In the genomic region with DNA sequence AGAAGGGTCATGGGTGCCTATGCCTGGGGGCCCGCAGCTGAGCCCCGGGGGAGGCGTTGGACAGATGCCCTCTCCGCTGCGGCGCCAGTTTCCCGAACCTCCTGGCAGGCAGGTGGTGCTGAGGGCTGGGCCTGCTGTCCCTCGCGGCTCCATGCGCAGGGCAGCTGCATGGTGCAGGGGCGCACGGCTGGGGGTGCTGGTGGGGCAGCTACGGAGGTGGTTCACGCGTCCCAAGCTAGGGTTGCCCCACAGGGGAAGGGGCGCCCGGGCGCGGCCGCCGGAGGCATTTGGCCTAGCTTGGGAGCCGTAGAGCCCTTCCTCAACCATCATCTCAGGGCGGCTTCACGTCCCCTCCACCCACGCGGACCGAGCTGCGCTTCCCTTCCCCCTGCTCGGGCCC, we compare ENCODE assay signal across 15 cellular contexts.
A peak's percentile ranks its signal among the peaks of the same experiment; 100 is the strongest.
DNase-seq lines count a peak whose midpoint lies in the region; ATAC-seq and TF ChIP-seq lines count a peak whose summit lies in the region.
"Had no signal": no experiment of that assay in that cellular context is flagged by ENCODE, and none has a peak within 500 bp of the region (broad histone marks: within the 10 kb centered on the region; RNA-seq: fewer than 3 reads in every experiment).

No MANE protein-coding gene starts in this region.

- H3K4me1 ChIP-seq in BLaER1 = no peaks in the 10 kb centered on the region
- H3K4me1 ChIP-seq in neuronal stem cell (ENCODE audit: control insufficient read depth in 2 of 2, insufficient read depth in 1 of 2, low read depth in 1 of 2, low read length in 2 of 2) = peaks cover 0 to 3% of the 10 kb centered on the region in 2 donors
- no peaks in the 10 kb centered on the region for H3K4me1 ChIP-seq in PC-9 (replicated peaks; ENCODE audit: insufficient read depth)
- no peaks in the 10 kb centered on the region for H3K4me1 ChIP-seq in GM23248 (ENCODE audit: insufficient read depth)

- TF ChIP-seq CTCF in GM20000 (IDR thresholded peaks at IDR 0.05; ENCODE audit: extremely low read depth, missing control alignments) (no peak), WTC11 (IDR thresholded peaks at IDR 0.05) (no peak), PC-9 (conservative IDR thresholded peaks at IDR 0.05) (no peak)

- in situ Hi-C loops in GM23248 (cut with MboI) = no loop called here

- no peak overlapping the region for H3K4me2 ChIP-seq in BLaER1
- no peak overlapping the region for H3K4me2 ChIP-seq in neuronal stem cell (ENCODE audit: insufficient read depth, low read length, poor library complexity, severe bottlenecking)
- no peak overlapping the region for H3K4me2 ChIP-seq in PC-9
- H3K4me2 ChIP-seq in GM23248 (ENCODE audit: unreplicated experiment) = no peak overlapping the region

- H2AK5ac ChIP-seq in neuronal stem cell (ENCODE audit: low read depth, low read length) = no peak overlapping the region

- no peak overlapping the region for H2AFZ ChIP-seq in neuronal stem cell (ENCODE audit: low read length)
- H2AFZ ChIP-seq in PC-9 = no peak overlapping the region
- no peak overlapping the region for H2AFZ ChIP-seq in GM23248

- WGBS in neuronal stem cell (ENCODE audit: extremely low coverage in 2 of 2, insufficient read length in 2 of 2, insufficient replicate concordance in 1 of 2), 2 donors = no CpG with 5 or more reads among the region's 29 CpGs
- 96 to 99% methylated on average over 14 to 25 of the region's 29 CpGs for WGBS in GM23248 (ENCODE audit: low coverage in 1 of 2, low lambda C conversion rate in 2 of 2, missing lambda C conversion rate in 2 of 2), 2 experiments

- no peak overlapping the region for H3K14ac ChIP-seq in neuronal stem cell (ENCODE audit: low read length)

- no TSS peak for BruUV-seq in PC-9 (replicated peaks; lab: Mats Ljungman, UMichigan)

- H4K20me1 ChIP-seq in BLaER1 (no peaks in the 10 kb centered on the region), PC-9 (ENCODE audit: insufficient read depth) (no peaks in the 10 kb centered on the region), GM23248 (ENCODE audit: insufficient read depth) (no peaks in the 10 kb centered on the region)

- H3K4ac ChIP-seq in neuronal stem cell (ENCODE audit: low read length) = no peak overlapping the region

- H3K27me3 ChIP-seq in BLaER1 (no peaks in the 10 kb centered on the region), neuronal stem cell (ENCODE audit: control insufficient read depth in 3 of 3, insufficient read depth in 3 of 3, low read depth in 1 of 3, low read length in 3 of 3) (no peaks in the 10 kb centered on the region), PC-9 (ENCODE audit: insufficient read depth, low read depth) (no peaks in the 10 kb centered on the region), GM23248 (replicated peaks; ENCODE audit: insufficient read depth) (no peaks in the 10 kb centered on the region)

- no peaks in the 10 kb centered on the region for H3K9me2 ChIP-seq in PC-9 (ENCODE audit: insufficient read depth)
- H3K9me2 ChIP-seq in GM23248 (ENCODE audit: insufficient read depth) = no peaks in the 10 kb centered on the region

- H3K27ac Mint-ChIP-seq in WTC11 = no peak overlapping the region
- H3K27ac Mint-ChIP-seq: B cell; CD14-positive monocyte; CD8-positive, alpha-beta T cell had no signal

- POLR2A ChIA-PET in WTC11 (lab: Charles Lee) (no interaction called here), PC-9 (lab: Charles Lee; ENCODE audit: unreplicated experiment) (no interaction called here)

- no peak overlapping the region for H4K8ac ChIP-seq in neuronal stem cell (ENCODE audit: low read depth, low read length)

- intact Hi-C loops in PC-9 (cut with micrococcal nuclease; ENCODE audit: unreplicated experiment) = no loop called here

- H3K27ac ChIP-seq in BLaER1 (no peak overlapping the region), neuronal stem cell (replicated peaks; ENCODE audit: low read length) (no peak overlapping the region), PC-9 (no peak overlapping the region), GM23248 (no peak overlapping the region)

- no peaks in the 10 kb centered on the region for H3K27me3 Mint-ChIP-seq in WTC11 (ENCODE audit: low read depth)
- H3K27me3 Mint-ChIP-seq: B cell had no signal

- H2BK5ac ChIP-seq in neuronal stem cell (ENCODE audit: low read length) = peak overlapping the region; percentile 82

- H4K91ac ChIP-seq in neuronal stem cell (ENCODE audit: low read depth, low read length, poor library complexity) = no peak overlapping the region

- H3K18ac ChIP-seq in neuronal stem cell (ENCODE audit: low read length) = peak overlapping the region; percentile 48

- no peaks in the 10 kb centered on the region for H3K79me1 ChIP-seq in neuronal stem cell (ENCODE audit: low read depth, low read length)

- no peak overlapping the region for H3K4me3 Mint-ChIP-seq in WTC11
- H3K4me3 Mint-ChIP-seq: B cell; CD14-positive monocyte; CD8-positive, alpha-beta T cell had no signal

- no peak overlapping the region for H3K9ac ChIP-seq in BLaER1
- no peak overlapping the region for H3K9ac ChIP-seq in neuronal stem cell (ENCODE audit: low read depth, low read length, poor library complexity)
- no peak overlapping the region for H3K9ac ChIP-seq in GM23248

- no peak overlapping the region for H2BK12ac ChIP-seq in neuronal stem cell (ENCODE audit: low read length)

- no peaks in the 10 kb centered on the region for H3F3A ChIP-seq in PC-9 (ENCODE audit: insufficient read depth, low read depth)
- peaks cover 3% of the 10 kb centered on the region; the same call in 1 of the 2 replicates for H3F3A ChIP-seq in GM23248 (ENCODE audit: insufficient read depth)

- no peaks in the 10 kb centered on the region for H3K79me2 ChIP-seq in PC-9 (ENCODE audit: low read depth)
- H3K79me2 ChIP-seq in GM23248 (ENCODE audit: insufficient read depth) = no peaks in the 10 kb centered on the region

- H3K4me1 Mint-ChIP-seq in WTC11 = peaks cover 4% of the 10 kb centered on the region; the same call in 1 of the 2 replicates
- H3K4me1 Mint-ChIP-seq: B cell, CD14-positive monocyte had no signal

- H3K9me3 Mint-ChIP-seq in WTC11 = peaks cover 20% of the 10 kb centered on the region

- peak overlapping the region; percentile 49; the same call in 1 of the 2 replicates for H3K4me3 ChIP-seq in BLaER1
- no peak overlapping the region for H3K4me3 ChIP-seq in neuronal stem cell (ENCODE audit: low read length in 2 of 2)
- no peak overlapping the region for H3K4me3 ChIP-seq in PC-9
- H3K4me3 ChIP-seq in GM23248 = no peak overlapping the region

- H2BK15ac ChIP-seq in neuronal stem cell (ENCODE audit: low read length) = no peak overlapping the region

- H3K9me3 ChIP-seq in BLaER1 = peaks cover 20% of the 10 kb centered on the region
- no peaks in the 10 kb centered on the region for H3K9me3 ChIP-seq in neuronal stem cell (replicated peaks in 1 of 2; ENCODE audit: control insufficient read depth in 2 of 2, insufficient read depth in 1 of 2, low read depth in 1 of 2, low read length in 2 of 2)
- no peaks in the 10 kb centered on the region for H3K9me3 ChIP-seq in PC-9 (ENCODE audit: insufficient read depth, low read depth)
- H3K9me3 ChIP-seq in GM23248 (ENCODE audit: low read depth) = no peaks in the 10 kb centered on the region

- DNase-seq in GM20000 (ENCODE audit: low spot score) (peak; percentile 1), iPS-NIHi7 (ENCODE audit: extremely low spot score) (peak; percentile 1), neuronal stem cell (ENCODE audit: low spot score) (no peak), WTC11 (ENCODE audit: low spot score) (no peak), PC-9 (no peak), NCI-H146 treated with DMSO at 0.1 percent for 48 hours (lab: John Stamatoyannopoulos, UW; ENCODE audit: unreplicated experiment) (no peak), GM23248 (no peak)
- DNase-seq: ACHN; CD8-positive, alpha-beta T cell; COR-L47; GDM1; H7 had no signal

- peaks cover 45% of the 10 kb centered on the region for H3K36me3 Mint-ChIP-seq in WTC11

- peaks cover 69% of the 10 kb centered on the region for H3K36me3 ChIP-seq in BLaER1
- H3K36me3 ChIP-seq in neuronal stem cell (replicated peaks in 1 of 2; ENCODE audit: control insufficient read depth in 2 of 2, insufficient read depth in 2 of 2, low read length in 2 of 2) = peaks cover 10 to 61% of the 10 kb centered on the region in 2 donors
- H3K36me3 ChIP-seq in PC-9 (ENCODE audit: low read depth) = peaks cover 32% of the 10 kb centered on the region; the same call in 1 of the 2 replicates
- peaks cover 47% of the 10 kb centered on the region for H3K36me3 ChIP-seq in GM23248 (ENCODE audit: low read depth)

- ATAC-seq in WTC11 = no peak
- ATAC-seq: CD8-positive, alpha-beta T cell had no signal

- no peak overlapping the region for H2BK120ac ChIP-seq in neuronal stem cell (ENCODE audit: low read depth, low read length)

- peak overlapping the region; percentile 31 for H3K23ac ChIP-seq in neuronal stem cell (ENCODE audit: low read depth, low read length, poor library complexity)

- CTCF ChIA-PET in WTC11 (lab: Charles Lee) = no interaction called here
- CTCF ChIA-PET in PC-9 (lab: Charles Lee) = no interaction called here

TF ChIP-seq in WTC11, 78 proteins besides CTCF, POLR2A, EP300 and RAD21:
- TF ChIP-seq NFYB (CRISPR knock-in tag; conservative IDR thresholded peaks at IDR 0.05; ENCODE audit: low read depth) (no peak), ZNF263 (CRISPR knock-in tag; IDR thresholded peaks at IDR 0.05; ENCODE audit: low read depth) (no peak), CBFB (CRISPR knock-in tag; IDR thresholded peaks at IDR 0.05; ENCODE audit: low read depth) (no peak)
- TF ChIP-seq, protein P1, sequence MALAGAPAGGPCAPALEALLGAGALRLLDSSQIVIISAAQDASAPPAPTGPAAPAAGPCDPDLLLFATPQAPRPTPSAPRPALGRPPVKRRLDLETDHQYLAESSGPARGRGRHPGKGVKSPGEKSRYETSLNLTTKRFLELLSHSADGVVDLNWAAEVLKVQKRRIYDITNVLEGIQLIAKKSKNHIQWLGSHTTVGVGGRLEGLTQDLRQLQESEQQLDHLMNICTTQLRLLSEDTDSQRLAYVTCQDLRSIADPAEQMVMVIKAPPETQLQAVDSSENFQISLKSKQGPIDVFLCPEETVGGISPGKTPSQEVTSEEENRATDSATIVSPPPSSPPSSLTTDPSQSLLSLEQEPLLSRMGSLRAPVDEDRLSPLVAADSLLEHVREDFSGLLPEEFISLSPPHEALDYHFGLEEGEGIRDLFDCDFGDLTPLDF (CRISPR knock-in tag; IDR thresholded peaks at IDR 0.05) = no peak
- TF ChIP-seq, protein P2, sequence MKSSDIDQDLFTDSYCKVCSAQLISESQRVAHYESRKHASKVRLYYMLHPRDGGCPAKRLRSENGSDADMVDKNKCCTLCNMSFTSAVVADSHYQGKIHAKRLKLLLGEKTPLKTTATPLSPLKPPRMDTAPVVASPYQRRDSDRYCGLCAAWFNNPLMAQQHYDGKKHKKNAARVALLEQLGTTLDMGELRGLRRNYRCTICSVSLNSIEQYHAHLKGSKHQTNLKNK (CRISPR knock-in tag; IDR thresholded peaks at IDR 0.05) = no peak
TF ChIP-seq in WTC11: peak in this region for 0.

Comparison
In these comparisons a context has a peak if more than half of its experiments do, and no peak if none do; other contexts are left out.
1. DNase-seq: peak in GM20000 (single experiment) and iPS-NIHi7 (single experiment); none in neuronal stem cell (single experiment), WTC11 (single experiment), PC-9 (0 of 2), NCI-H146 treated with DMSO at 0.1 percent for 48 hours (single experiment) and GM23248 (single experiment).